In the genomic region with DNA sequence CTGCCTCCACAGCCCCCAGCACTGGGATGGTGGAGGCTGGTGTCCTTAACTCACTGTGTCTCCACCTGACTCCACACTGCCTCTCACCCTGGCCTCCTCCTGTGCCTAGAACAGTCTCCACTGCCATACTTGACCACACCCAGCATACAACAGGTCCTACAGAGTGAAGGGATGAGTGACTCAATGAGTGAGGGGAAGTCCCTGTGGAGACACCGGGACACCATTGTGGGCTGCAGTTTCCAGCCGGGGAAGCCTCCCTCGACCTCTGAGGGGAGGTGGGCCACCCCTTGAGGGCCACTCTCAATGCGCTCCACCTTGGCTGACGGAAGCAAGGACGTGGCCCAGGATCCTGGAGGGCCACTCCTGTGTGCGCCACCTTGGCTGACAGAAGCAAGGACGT, we compare ENCODE assay signal across 27 cellular contexts. TPM values are rescaled to one million over a fixed set of nuclear protein-coding genes. Genes with fewer than 3 reads are reported as not detected.
"Had no signal": no experiment of that assay in that cellular context is flagged by ENCODE, and none has a peak within 500 bp of the region (broad histone marks: within the 10 kb centered on the region; RNA-seq: fewer than 3 reads in every experiment).

No MANE protein-coding gene starts in this region.

- H3K27me3 Mint-ChIP-seq: activated CD4-positive, alpha-beta memory T cell treated with anti-CD3 and anti-CD28 coated beads, Interleukin-2, amount 10 ng/mL, durations not matched to agents 7 days and 5 days had no signal

- H3K27ac Mint-ChIP-seq: activated CD4-positive, alpha-beta memory T cell treated with anti-CD3 and anti-CD28 coated beads, Interleukin-2, amount 10 ng/mL, durations not matched to agents 7 days and 5 days; activated CD4-positive, alpha-beta T cell treated with anti-CD3 and anti-CD28 coated beads for 36 hours; activated naive CD4-positive, alpha-beta T cell treated with anti-CD3 and anti-CD28 coated beads for 36 hours; activated naive CD8-positive, alpha-beta T cell; activated T-helper 17 cell treated with anti-CD3 and anti-CD28 coated beads, Interleukin-2, amount 50 U/mL, for 72 hours had no signal

- H3K27ac ChIP-seq: adrenal gland, VCaP had no signal

- ATAC-seq: activated CD4-positive, alpha-beta T cell treated with anti-CD3 and anti-CD28 coated beads for 36 hours; activated T-helper 17 cell treated with anti-CD3 and anti-CD28 coated beads, Interleukin-2, amount 50 U/mL, for 72 hours had no signal

- H3K4me3 ChIP-seq: adrenal gland had no signal

- H3K4me3 Mint-ChIP-seq: activated CD4-positive, alpha-beta memory T cell treated with anti-CD3 and anti-CD28 coated beads, Interleukin-2, amount 10 ng/mL, durations not matched to agents 7 days and 5 days; activated CD4-positive, alpha-beta T cell treated with anti-CD3 and anti-CD28 coated beads for 36 hours; activated naive CD4-positive, alpha-beta T cell treated with anti-CD3 and anti-CD28 coated beads for 36 hours; activated naive CD8-positive, alpha-beta T cell; activated T-helper 17 cell treated with anti-CD3 and anti-CD28 coated beads, Interleukin-2, amount 50 U/mL, for 72 hours had no signal

- H3K4me1 ChIP-seq: adrenal gland, breast epithelium had no signal

- H3K4me1 Mint-ChIP-seq: activated T-helper 17 cell treated with anti-CD3 and anti-CD28 coated beads, Interleukin-2, amount 50 U/mL, for 72 hours had no signal

- H3K27me3 ChIP-seq: adrenal gland, breast epithelium had no signal

- DNase-seq: activated CD4-positive, alpha-beta memory T cell treated with anti-CD3 and anti-CD28 coated beads, Interleukin-2, amount 10 ng/mL, durations not matched to agents 7 days and 5 days; activated CD4-positive, alpha-beta T cell treated with anti-CD3 and anti-CD28 coated beads for 36 hours; activated CD4-positive, alpha-beta T cell treated with anti-CD3 and anti-CD28 coated beads, Interleukin-2, amount 50 U/mL, for 1 hour; activated CD4-positive, CD25-positive, alpha-beta regulatory T cell; activated gamma-delta T cell; activated naive CD4-positive, alpha-beta T cell treated with anti-CD3 and anti-CD28 coated beads for 36 hours; activated T-cell treated with anti-CD3 and anti-CD28 coated beads for 4 hours; activated T-cell treated with anti-CD3 and anti-CD28 coated beads, Interleukin-2, amount 50 U/mL, for 48 hours; adrenal gland; Karpas-422; MM.1S; NCI-H1105; NCI-H1436; NCI-H1694 treated with DMSO at 0.1 percent for 48 hours; NCI-H2029 treated with DMSO at 0.1 percent for 48 hours; NCI-H446; NCI-H524; SHP77 treated with DMSO at 0.1 percent for 48 hours; T-helper 1 cell had no signal

RNA-seq across cellular contexts. Expression of gene ZNF135, which starts 2.8 kb away (rescaled TPM):
- total RNA-seq: activated CD4-positive, alpha-beta memory T cell treated with anti-CD3 and anti-CD28 coated beads, Interleukin-2, amount 10 ng/mL, durations not matched to agents 7 days and 5 days; T-helper 2 cell treated with Interferon-gamma antibody and Interleukin-4, amounts not matched to agents 100 ng/mL and 5 ng/mL, for 36 hours had no signal

RNA-seq across cellular contexts. Expression of gene ZSCAN1, which starts 22.4 kb away (rescaled TPM):
- total RNA-seq: activated CD4-positive, alpha-beta memory T cell treated with anti-CD3 and anti-CD28 coated beads, Interleukin-2, amount 10 ng/mL, durations not matched to agents 7 days and 5 days; activated CD4-positive, alpha-beta T cell treated with anti-CD3 and anti-CD28 coated beads for 36 hours; activated CD8-positive, alpha-beta memory T cell treated with anti-CD3 and anti-CD28 coated beads for 36 hours; activated naive CD4-positive, alpha-beta T cell treated with anti-CD3 and anti-CD28 coated beads for 36 hours; activated T-helper 17 cell treated with anti-CD3 and anti-CD28 coated beads, Interleukin-2, amount 50 U/mL, for 72 hours; aorta; SK-MEL-5; T-helper 2 cell treated with Interferon-gamma antibody and Interleukin-4, amounts not matched to agents 100 ng/mL and 5 ng/mL, for 36 hours had no signal
